1 cellular context compared by ENCODE assay signal in genomic region chr12:64672925-64673409, GRCh38.
TF ChIP-seq lines count a peak whose summit lies in the region.

No MANE protein-coding gene starts in this region.

TF ChIP-seq in K562, 482 proteins besides CTCF, POLR2A, EP300 and RAD21 (continued from another document and continues in another):
- no peak for TF ChIP-seq POLR2G (IDR thresholded peaks at IDR 0.05; ENCODE audit: low read depth, low read length)
- no peak for TF ChIP-seq DEAF1 (CRISPR knock-in tag; IDR thresholded peaks at IDR 0.05)
- TF ChIP-seq CBX3 (IDR thresholded peaks at IDR 0.05; ENCODE audit: borderline replicate concordance in 1 of 2, low read length in 2 of 2), result no peak
- no peak for TF ChIP-seq ZBTB26 (CRISPR knock-in tag; IDR thresholded peaks at IDR 0.05)
- TF ChIP-seq MCM5 (IDR thresholded peaks at IDR 0.05; ENCODE audit: low read depth), result no peak
- TF ChIP-seq BRD9 (IDR thresholded peaks at IDR 0.05; ENCODE audit: low read depth, partially characterized antibody), result peak; percentile 52
- no peak for TF ChIP-seq POU5F1 (IDR thresholded peaks at IDR 0.05; ENCODE audit: borderline replicate concordance, low read depth, low read length, partially characterized antibody)
- TF ChIP-seq EZH2 (IDR thresholded peaks at IDR 0.05; ENCODE audit: borderline replicate concordance, low read depth, low read length), result no peak
- TF ChIP-seq ZNF407 (IDR thresholded peaks at IDR 0.05; ENCODE audit: low read depth), result no peak
- TF ChIP-seq HCFC1 (IDR thresholded peaks at IDR 0.05; ENCODE audit: low read depth, low read length), result 0 out of 2 replicates have a peak, but pooled peaks have one; percentile 21
- TF ChIP-seq OTX1 (CRISPR knock-in tag; IDR thresholded peaks at IDR 0.05), result no peak
- no peak for TF ChIP-seq RFX5 (IDR thresholded peaks at IDR 0.05; ENCODE audit: low read depth, low read length)
- peak; percentile 84 for TF ChIP-seq ZNF24 (IDR thresholded peaks at IDR 0.05)
- peak; percentile 27; the same call in 1 of the 2 replicates for TF ChIP-seq NFIX (CRISPR knock-in tag; IDR thresholded peaks at IDR 0.05; ENCODE audit: low read depth)
- TF ChIP-seq DNMT1 (IDR thresholded peaks at IDR 0.05), result no peak
- TF ChIP-seq BDP1 (IDR thresholded peaks at IDR 0.05; ENCODE audit: insufficient read depth, insufficient read length), result no peak
- no peak for TF ChIP-seq ZNF280B (CRISPR knock-in tag; IDR thresholded peaks at IDR 0.05)
- peak; percentile 76 for TF ChIP-seq FOXM1 (IDR thresholded peaks at IDR 0.05; ENCODE audit: low read depth)
- TF ChIP-seq FOXM1 (CRISPR knock-in tag; IDR thresholded peaks at IDR 0.05; ENCODE audit: low read depth), result no peak
- TF ChIP-seq HDAC2 (IDR thresholded peaks at IDR 0.05), result peak; percentile 73; the same call in 1 of the 2 replicates
- peak in 1 of 2 experiments; percentile 15; a peak in 1 of 4 replicates for TF ChIP-seq TBL1XR1 (IDR thresholded peaks at IDR 0.05; ENCODE audit: low read length in 2 of 2)
- TF ChIP-seq MYC (IDR thresholded peaks at IDR 0.05; ENCODE audit: low read depth, low read length), result peak; percentile 53
- no peak for TF ChIP-seq MYC (CRISPR knock-in tag; IDR thresholded peaks at IDR 0.05; ENCODE audit: borderline replicate concordance, low read depth)
- no peak for TF ChIP-seq CLOCK (CRISPR knock-in tag; IDR thresholded peaks at IDR 0.05; ENCODE audit: borderline replicate concordance)
- peak; percentile 76 for TF ChIP-seq SMAD1 (IDR thresholded peaks at IDR 0.05; ENCODE audit: low read depth, low read length, partially characterized antibody)
- peak; percentile 73 for TF ChIP-seq MYBL2 (IDR thresholded peaks at IDR 0.05; ENCODE audit: low read depth)
- no peak for TF ChIP-seq MYBL2 (CRISPR knock-in tag; IDR thresholded peaks at IDR 0.05; ENCODE audit: borderline replicate concordance)
- no peak for TF ChIP-seq ZNF551 (CRISPR knock-in tag; IDR thresholded peaks at IDR 0.05)
- TF ChIP-seq MIER1 (IDR thresholded peaks at IDR 0.05; ENCODE audit: low read depth), result no peak
- TF ChIP-seq SUPT5H (IDR thresholded peaks at IDR 0.05), result no peak
- TF ChIP-seq HDAC1 (IDR thresholded peaks at IDR 0.05), result peak in 1 of 2 experiments; percentile 77; a peak in 2 of 4 replicates
- TF ChIP-seq POLR2AphosphoS2 (IDR thresholded peaks at IDR 0.05; ENCODE audit: low read length), result no peak
- no peak for TF ChIP-seq TFAM (CRISPR knock-in tag; conservative IDR thresholded peaks at IDR 0.05)
- TF ChIP-seq ZNF121 (CRISPR knock-in tag; conservative IDR thresholded peaks at IDR 0.05), result no peak
- TF ChIP-seq MAZ (CRISPR knock-in tag; conservative IDR thresholded peaks at IDR 0.05 in 1 of 2, IDR thresholded peaks at IDR 0.05 in 1 of 2), result no peak
- peak; percentile 96 for TF ChIP-seq ZNF592 (IDR thresholded peaks at IDR 0.05)
- peak; percentile 72 to 82; a peak in 3 of 4 replicates for TF ChIP-seq ETV6 (IDR thresholded peaks at IDR 0.05; ENCODE audit: borderline replicate concordance in 1 of 2, low read depth in 2 of 2, low read length in 1 of 2)
- no peak for TF ChIP-seq ETV6 (CRISPR knock-in tag; IDR thresholded peaks at IDR 0.05; ENCODE audit: borderline replicate concordance)
- TF ChIP-seq ZNF79 (CRISPR knock-in tag; IDR thresholded peaks at IDR 0.05; ENCODE audit: low read depth), result peak; percentile 21; the same call in 1 of the 2 replicates
- TF ChIP-seq ZNF444 (CRISPR knock-in tag; IDR thresholded peaks at IDR 0.05), result no peak
- no peak for TF ChIP-seq ZNF449 (CRISPR knock-in tag; IDR thresholded peaks at IDR 0.05)
- TF ChIP-seq MAFF (IDR thresholded peaks at IDR 0.05; ENCODE audit: low read length), result no peak
- TF ChIP-seq NR2C1 (IDR thresholded peaks at IDR 0.05), result peak; percentile 97
- TF ChIP-seq NR2C1 (tag; IDR thresholded peaks at IDR 0.05), result peak; percentile 99
- no peak for TF ChIP-seq ZNF586 (CRISPR knock-in tag; conservative IDR thresholded peaks at IDR 0.05)
- no peak for TF ChIP-seq ZNF696 (CRISPR knock-in tag; conservative IDR thresholded peaks at IDR 0.05)
- TF ChIP-seq ZNF668 (CRISPR knock-in tag; IDR thresholded peaks at IDR 0.05), result no peak
